In genomic region chr14:102973706-102974280, GRCh38 we compare ENCODE assay signal across 1 cellular context.
TF ChIP-seq lines count a peak whose summit lies in the region.

No MANE protein-coding gene starts in this region.

TF ChIP-seq in SK-N-SH, 30 proteins besides CTCF, POLR2A, EP300 and RAD21 (continued from another document):
- TF ChIP-seq PBX3 (IDR thresholded peaks at IDR 0.05) (no peak), SMC3 (IDR thresholded peaks at IDR 0.05; ENCODE audit: low read depth, low read length) (no peak), CHD2 (IDR thresholded peaks at IDR 0.05; ENCODE audit: low read length, partially characterized antibody) (no peak), GABPA (IDR thresholded peaks at IDR 0.05; ENCODE audit: low read depth) (no peak), RCOR1 (IDR thresholded peaks at IDR 0.05; ENCODE audit: low read length) (no peak)
